ENCODE assay signal across 18 cellular contexts in genomic region chr18:51952844-51953243, GRCh38.
"Had no signal": no experiment of that assay in that cellular context is flagged by ENCODE, and none has a peak within 500 bp of the region (broad histone marks: within the 10 kb centered on the region; RNA-seq: fewer than 3 reads in every experiment).

No MANE protein-coding gene starts in this region.

- H3K4me1 ChIP-seq: gastrocnemius medialis, left lung, psoas muscle, tibial artery had no signal

- FAIRE-seq: urothelium cell line had no signal

- H3K4me3 ChIP-seq: gastrocnemius medialis, left lung, psoas muscle, tibial artery had no signal

- H3K27ac Mint-ChIP-seq: activated CD4-positive, alpha-beta T cell treated with anti-CD3 and anti-CD28 coated beads for 36 hours; activated naive CD8-positive, alpha-beta T cell; activated T-helper 1 cell treated with anti-CD3 and anti-CD28 coated beads, Interleukin-12 subunit alpha, Interleukin-12 subunit beta, Interleukin-2, Interleukin-4 antibody, amounts not matched to agents 30 ng/mL and 10 ng/mL and 1 ng/mL, durations not matched to agents 14 hours and 24 hours and 36 hours; WTC11 had no signal

- H3K9me3 ChIP-seq: gastrocnemius medialis, psoas muscle, tibial artery had no signal

- H3K36me3 Mint-ChIP-seq: activated naive CD8-positive, alpha-beta T cell had no signal

- H3K36me3 ChIP-seq: gastrocnemius medialis, left lung, tibial artery had no signal

- ATAC-seq: activated CD4-positive, alpha-beta T cell treated with anti-CD3 and anti-CD28 coated beads for 36 hours; esophagus mucosa; gastrocnemius medialis; left lung; psoas muscle; right cardiac atrium; stimulated activated naive CD8-positive, alpha-beta T cell treated with anti-CD3 and anti-CD28 coated beads, Interleukin-15, Interleukin-2, amounts not matched to agents 100 U/mL and 50 U/mL, for 24 hours; WTC11 had no signal

- H3K4me3 Mint-ChIP-seq: activated CD4-positive, alpha-beta T cell treated with anti-CD3 and anti-CD28 coated beads for 36 hours; activated naive CD8-positive, alpha-beta T cell; activated T-helper 1 cell treated with anti-CD3 and anti-CD28 coated beads, Interleukin-12 subunit alpha, Interleukin-12 subunit beta, Interleukin-2, Interleukin-4 antibody, amounts not matched to agents 30 ng/mL and 10 ng/mL and 1 ng/mL, durations not matched to agents 14 hours and 24 hours and 36 hours; WTC11 had no signal

- H3K27me3 ChIP-seq: gastrocnemius medialis, left lung, tibial artery had no signal

- H3K4me1 Mint-ChIP-seq: activated CD4-positive, alpha-beta T cell treated with anti-CD3 and anti-CD28 coated beads for 36 hours had no signal

- H3K27ac ChIP-seq: gastrocnemius medialis, left lung, psoas muscle, tibial artery had no signal

- DNase-seq: activated CD4-positive, alpha-beta T cell treated with anti-CD3 and anti-CD28 coated beads for 36 hours; activated CD4-positive, alpha-beta T cell treated with anti-CD3 and anti-CD28 coated beads, Interleukin-2, amount 50 U/mL, for 48 hours; activated T-cell treated with anti-CD3 and anti-CD28 coated beads for 4 hours; effector CD4-positive, alpha-beta T cell; gastrocnemius medialis; head of caudate nucleus; left lung; midbrain; psoas muscle; right cardiac atrium; stimulated activated naive CD8-positive, alpha-beta T cell treated with anti-CD3 and anti-CD28 coated beads, Interleukin-15, Interleukin-2, amounts not matched to agents 100 U/mL and 50 U/mL, for 24 hours; substantia nigra; tibial artery had no signal
